Comparison of ENCODE assay signal across 28 cellular contexts in genomic region chr15:24017470-24017869, GRCh38.
"Had no signal": no experiment of that assay in that cellular context is flagged by ENCODE, and none has a peak within 500 bp of the region (broad histone marks: within the 10 kb centered on the region; RNA-seq: fewer than 3 reads in every experiment).

No MANE protein-coding gene starts in this region.

- H3K4me1 ChIP-seq: colonic mucosa, esophagus muscularis mucosa, esophagus squamous epithelium, foreskin keratinocyte, gastrocnemius medialis, gastroesophageal sphincter, heart left ventricle, heart right ventricle had no signal

- H3K9me3 ChIP-seq: colonic mucosa, esophagus muscularis mucosa, gastrocnemius medialis, gastroesophageal sphincter had no signal

- DNase-seq: colonic mucosa; cortex of kidney; dermis blood vessel endothelial cell; dorsolateral prefrontal cortex; effector CD4-positive, alpha-beta T cell; effector CD8-positive, alpha-beta T cell; effector memory CD4-positive, alpha-beta T cell; effector memory CD8-positive, alpha-beta T cell; endodermal cell; erythroblast; esophagus squamous epithelium; foreskin fibroblast; foreskin keratinocyte; foreskin melanocyte; gastrocnemius medialis; glutamatergic neuron; head of caudate nucleus; heart left ventricle; heart right ventricle had no signal

- H3K27ac ChIP-seq: colonic mucosa, coronary artery, dorsolateral prefrontal cortex, epithelial cell of prostate, esophagus muscularis mucosa, esophagus squamous epithelium, foreskin keratinocyte, gastrocnemius medialis, gastroesophageal sphincter, heart left ventricle, heart right ventricle had no signal

- ATAC-seq: effector memory CD8-positive, alpha-beta T cell; esophagus mucosa; foreskin keratinocyte; gastrocnemius medialis; gastroesophageal sphincter; heart left ventricle; heart right ventricle had no signal

- FAIRE-seq: colon, endometrium, endothelial cell of umbilical vein, frontal cortex had no signal

- H3K4me3 ChIP-seq: colonic mucosa, coronary artery, dorsolateral prefrontal cortex, esophagus muscularis mucosa, esophagus squamous epithelium, gastrocnemius medialis, gastroesophageal sphincter, heart left ventricle, heart right ventricle had no signal
